In the genomic region with DNA sequence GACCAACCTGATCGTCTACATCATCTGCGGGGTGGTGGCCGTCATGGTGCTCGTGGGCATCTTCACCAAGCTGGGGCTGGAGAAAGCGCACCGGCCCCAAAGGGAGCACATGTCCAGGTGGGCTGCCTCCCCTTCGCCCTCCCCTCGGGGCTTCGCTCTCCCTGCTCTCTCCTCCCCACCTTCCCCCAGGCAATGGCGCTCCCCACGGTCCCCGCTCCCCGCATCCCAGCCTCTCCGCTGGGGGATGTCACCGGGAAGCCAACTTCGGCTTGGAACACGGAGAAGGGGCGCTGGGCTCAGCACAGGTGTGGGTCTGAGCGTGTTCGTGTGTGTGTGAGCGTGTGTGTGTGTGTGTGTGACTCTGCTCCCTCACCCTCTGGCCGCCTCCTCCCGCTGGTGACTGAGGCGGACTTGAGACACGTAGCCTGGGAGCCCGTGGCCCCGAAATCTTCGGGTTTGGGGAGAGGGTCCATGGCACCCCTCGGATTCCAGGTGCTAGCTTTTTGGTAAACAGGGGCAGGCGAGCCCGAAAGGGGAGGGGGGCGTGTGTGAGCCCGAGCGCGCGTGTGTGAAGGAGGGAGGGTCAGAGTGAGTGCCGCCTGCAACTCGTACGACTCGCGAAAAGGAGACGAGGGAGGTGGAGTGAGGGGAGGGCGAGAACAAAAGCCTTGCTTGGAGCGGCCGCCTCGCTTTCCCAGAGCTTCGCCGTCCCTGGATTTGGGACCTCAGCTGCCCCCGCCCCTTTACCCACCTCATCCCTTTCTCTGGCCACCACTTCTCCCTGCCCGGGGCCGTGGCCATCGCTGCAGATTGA, we compare ENCODE assay signal across 12 cellular contexts. TPM values are rescaled to one million over a fixed set of nuclear protein-coding genes. Genes with fewer than 3 reads are reported as not detected.
DNase-seq lines count a peak whose midpoint lies in the region; ATAC-seq and TF ChIP-seq lines count a peak whose summit lies in the region.
"Had no signal": no experiment of that assay in that cellular context is flagged by ENCODE, and none has a peak within 500 bp of the region (broad histone marks: within the 10 kb centered on the region; RNA-seq: fewer than 3 reads in every experiment).

No MANE protein-coding gene starts in this region.

- no peaks in the 10 kb centered on the region for H3K36me3 Mint-ChIP-seq in activated naive CD4-positive, alpha-beta T cell treated with anti-CD3 and anti-CD28 coated beads, Interleukin-2, amount 50 U/mL, for 24 hours
- H3K36me3 Mint-ChIP-seq in activated naive CD4-positive, alpha-beta T cell treated with anti-CD3 and anti-CD28 coated beads, Interleukin-2, amount 50 U/mL, for 72 hours: no peaks in the 10 kb centered on the region
- no peaks in the 10 kb centered on the region for H3K36me3 Mint-ChIP-seq in WTC11

- ATAC-seq in activated naive CD4-positive, alpha-beta T cell treated with anti-CD3 and anti-CD28 coated beads, Interleukin-2, amount 50 U/mL, for 72 hours: no peak
- ATAC-seq in WTC11 (peak; percentile 11), GM21390 (IDR thresholded peaks at IDR 0.05; ENCODE audit: unreplicated experiment) (no peak)
- no peak for ATAC-seq in stimulated activated naive CD8-positive, alpha-beta T cell treated with anti-CD3 and anti-CD28 coated beads, Interleukin-15, amount 100 ng/mL, for 72 hours
- ATAC-seq: body of pancreas had no signal

- peaks cover 39% of the 10 kb centered on the region for H3K27me3 ChIP-seq in iPS-20b (ENCODE audit: insufficient read depth, low read length)

- intact Hi-C loops in OCI-LY7 (cut with micrococcal nuclease; ENCODE audit: unreplicated experiment): no loop called here

- peaks cover 29% of the 10 kb centered on the region for H3K4me1 ChIP-seq in iPS-20b (ENCODE audit: insufficient read depth, low read length)
- no peaks in the 10 kb centered on the region for H3K4me1 ChIP-seq in OCI-LY7 (ENCODE audit: insufficient read depth, low read length, poor library complexity, severe bottlenecking)

- DNase-seq in activated naive CD4-positive, alpha-beta T cell treated with anti-CD3 and anti-CD28 coated beads, Interleukin-2, amount 50 U/mL, for 72 hours (ENCODE audit: low spot score in 2 of 2): no peak
- DNase-seq in WTC11 (ENCODE audit: low spot score) (peak; percentile 63), OCI-LY7 (ENCODE audit: low spot score) (no peak)
- DNase-seq in stimulated activated naive CD8-positive, alpha-beta T cell treated with anti-CD3 and anti-CD28 coated beads, Interleukin-15, amount 100 ng/mL, for 72 hours: no peak
- DNase-seq in activated CD4-positive, CD25-positive, alpha-beta regulatory T cell treated with anti-CD3 and anti-CD28 coated beads, Interleukin-2, amount 50 U/mL, for 72 hours: no peak
- DNase-seq: body of pancreas, NCI-H446 treated with DMSO at 0.1 percent for 48 hours, right lobe of liver had no signal

- TF ChIP-seq CTCF in WTC11 (IDR thresholded peaks at IDR 0.05): no peak
- TF ChIP-seq CTCF in OCI-LY7 (conservative IDR thresholded peaks at IDR 0.05; ENCODE audit: low read length): no peak

- POLR2A ChIA-PET in WTC11 (lab: Charles Lee): no interaction called here
- POLR2A ChIA-PET in OCI-LY7 (lab: Charles Lee): no interaction called here

- H3K27me3 Mint-ChIP-seq in activated naive CD4-positive, alpha-beta T cell treated with anti-CD3 and anti-CD28 coated beads, Interleukin-2, amount 50 U/mL, for 24 hours: peaks cover 36% of the 10 kb centered on the region
- H3K27me3 Mint-ChIP-seq in WTC11 (ENCODE audit: low read depth): peaks cover 14% of the 10 kb centered on the region
- H3K27me3 Mint-ChIP-seq in stimulated activated naive CD8-positive, alpha-beta T cell treated with anti-CD3 and anti-CD28 coated beads, Interleukin-15, amount 100 ng/mL, for 72 hours: peaks cover 91% of the 10 kb centered on the region

- H3K79me2 ChIP-seq in OCI-LY7 (ENCODE audit: insufficient read depth, low read depth, low read length): no peaks in the 10 kb centered on the region

- no peaks in the 10 kb centered on the region for H4K20me1 ChIP-seq in OCI-LY7 (ENCODE audit: insufficient read depth, low read length)

- H3K4me2 ChIP-seq in OCI-LY7 (ENCODE audit: low read length): no peak overlapping the region

- H3K9me2 ChIP-seq in OCI-LY7 (ENCODE audit: insufficient read depth, low read length): no peaks in the 10 kb centered on the region

- H3K4me3 ChIP-seq in iPS-20b (ENCODE audit: low read length): peak overlapping the region; percentile 91
- no peak overlapping the region for H3K4me3 ChIP-seq in OCI-LY7 (ENCODE audit: low read depth, low read length, poor library complexity, severe bottlenecking)
- H3K4me3 ChIP-seq: body of pancreas had no signal

- no peak overlapping the region for H2AFZ ChIP-seq in OCI-LY7 (ENCODE audit: low read length)

- no peaks in the 10 kb centered on the region for H3K9me3 Mint-ChIP-seq in activated naive CD4-positive, alpha-beta T cell treated with anti-CD3 and anti-CD28 coated beads, Interleukin-2, amount 50 U/mL, for 24 hours
- H3K9me3 Mint-ChIP-seq in activated naive CD4-positive, alpha-beta T cell treated with anti-CD3 and anti-CD28 coated beads, Interleukin-2, amount 50 U/mL, for 72 hours: no peaks in the 10 kb centered on the region
- H3K9me3 Mint-ChIP-seq in WTC11: no peaks in the 10 kb centered on the region
- no peaks in the 10 kb centered on the region for H3K9me3 Mint-ChIP-seq in stimulated activated naive CD8-positive, alpha-beta T cell treated with anti-CD3 and anti-CD28 coated beads, Interleukin-15, amount 100 ng/mL, for 72 hours

- H3K4me1 Mint-ChIP-seq in activated naive CD4-positive, alpha-beta T cell treated with anti-CD3 and anti-CD28 coated beads, Interleukin-2, amount 50 U/mL, for 24 hours: no peaks in the 10 kb centered on the region
- peaks cover 58% of the 10 kb centered on the region for H3K4me1 Mint-ChIP-seq in WTC11
- H3K4me1 Mint-ChIP-seq in stimulated activated naive CD8-positive, alpha-beta T cell treated with anti-CD3 and anti-CD28 coated beads, Interleukin-15, amount 100 ng/mL, for 72 hours: peaks cover 10% of the 10 kb centered on the region

- H3K36me3 ChIP-seq in iPS-20b (ENCODE audit: insufficient read depth, low read depth, low read length): peaks cover 6% of the 10 kb centered on the region; the same call in 1 of the 2 replicates
- H3K36me3 ChIP-seq in OCI-LY7 (ENCODE audit: insufficient read depth, low read length): no peaks in the 10 kb centered on the region
- H3K36me3 ChIP-seq: right lobe of liver had no signal

- H3K4me3 Mint-ChIP-seq in activated naive CD4-positive, alpha-beta T cell treated with anti-CD3 and anti-CD28 coated beads, Interleukin-2, amount 50 U/mL, for 24 hours: peak overlapping the region; percentile 33
- H3K4me3 Mint-ChIP-seq in WTC11: peak overlapping the region; percentile 89
- peak overlapping the region; percentile 29 to 54 for H3K4me3 Mint-ChIP-seq in stimulated activated naive CD8-positive, alpha-beta T cell treated with anti-CD3 and anti-CD28 coated beads, Interleukin-15, amount 100 ng/mL, for 72 hours

- BruUV-seq in OCI-LY7 (replicated peaks; lab: Mats Ljungman, UMichigan): no TSS peak

- H3K9me3 ChIP-seq in iPS-20b (ENCODE audit: insufficient read depth, low read depth, low read length) (no peaks in the 10 kb centered on the region), OCI-LY7 (ENCODE audit: low read length) (no peaks in the 10 kb centered on the region)
- H3K9me3 ChIP-seq: body of pancreas, right lobe of liver had no signal

- peak overlapping the region; percentile 84; the same call in 1 of the 2 replicates for H3K9ac ChIP-seq in iPS-20b (ENCODE audit: low read depth, low read length)

- CTCF ChIA-PET in WTC11 (lab: Charles Lee): interaction anchor here (0.7 to 1.6 kb wide), 5 partner anchors 12 to 284 kb away, joined by 3 to 4 read pairs (median 4); no protein-coding TSS in a partner anchor
- CTCF ChIA-PET in OCI-LY7 (lab: Charles Lee; ENCODE audit: unreplicated experiment): no interaction called here

- no peak overlapping the region for H3K27ac Mint-ChIP-seq in activated naive CD4-positive, alpha-beta T cell treated with anti-CD3 and anti-CD28 coated beads, Interleukin-2, amount 50 U/mL, for 24 hours
- H3K27ac Mint-ChIP-seq in activated naive CD4-positive, alpha-beta T cell treated with anti-CD3 and anti-CD28 coated beads, Interleukin-2, amount 50 U/mL, for 72 hours: no peak overlapping the region
- no peak overlapping the region for H3K27ac Mint-ChIP-seq in WTC11
- no peak overlapping the region for H3K27ac Mint-ChIP-seq in stimulated activated naive CD8-positive, alpha-beta T cell treated with anti-CD3 and anti-CD28 coated beads, Interleukin-15, amount 100 ng/mL, for 72 hours

- H3K27ac ChIP-seq in iPS-20b (ENCODE audit: low read length) (no peak overlapping the region), OCI-LY7 (ENCODE audit: low read depth, low read length, poor library complexity, severe bottlenecking) (no peak overlapping the region)
- H3K27ac ChIP-seq: body of pancreas, right lobe of liver, VCaP had no signal

TF ChIP-seq in WTC11, 78 proteins besides CTCF, POLR2A, EP300 and RAD21 (continues in another document):
- TF ChIP-seq PRRX2 (CRISPR knock-in tag; IDR thresholded peaks at IDR 0.05): no peak
- TF ChIP-seq, protein P1, sequence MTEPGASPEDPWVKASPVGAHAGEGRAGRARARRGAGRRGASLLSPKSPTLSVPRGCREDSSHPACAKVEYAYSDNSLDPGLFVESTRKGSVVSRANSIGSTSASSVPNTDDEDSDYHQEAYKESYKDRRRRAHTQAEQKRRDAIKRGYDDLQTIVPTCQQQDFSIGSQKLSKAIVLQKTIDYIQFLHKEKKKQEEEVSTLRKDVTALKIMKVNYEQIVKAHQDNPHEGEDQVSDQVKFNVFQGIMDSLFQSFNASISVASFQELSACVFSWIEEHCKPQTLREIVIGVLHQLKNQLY (CRISPR knock-in tag; IDR thresholded peaks at IDR 0.05): no peak
- TF ChIP-seq FOXP1 (CRISPR knock-in tag; IDR thresholded peaks at IDR 0.05; ENCODE audit: borderline replicate concordance): no peak
- TF ChIP-seq, protein P2, sequence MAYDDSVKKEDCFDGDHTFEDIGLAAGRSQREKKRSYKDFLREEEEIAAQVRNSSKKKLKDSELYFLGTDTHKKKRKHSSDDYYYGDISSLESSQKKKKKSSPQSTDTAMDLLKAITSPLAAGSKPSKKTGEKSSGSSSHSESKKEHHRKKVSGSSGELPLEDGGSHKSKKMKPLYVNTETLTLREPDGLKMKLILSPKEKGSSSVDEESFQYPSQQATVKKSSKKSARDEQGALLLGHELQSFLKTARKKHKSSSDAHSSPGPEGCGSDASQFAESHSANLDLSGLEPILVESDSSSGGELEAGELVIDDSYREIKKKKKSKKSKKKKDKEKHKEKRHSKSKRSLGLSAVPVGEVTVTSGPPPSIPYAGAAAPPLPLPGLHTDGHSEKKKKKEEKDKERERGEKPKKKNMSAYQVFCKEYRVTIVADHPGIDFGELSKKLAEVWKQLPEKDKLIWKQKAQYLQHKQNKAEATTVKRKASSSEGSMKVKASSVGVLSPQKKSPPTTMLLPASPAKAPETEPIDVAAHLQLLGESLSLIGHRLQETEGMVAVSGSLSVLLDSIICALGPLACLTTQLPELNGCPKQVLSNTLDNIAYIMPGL (CRISPR knock-in tag; IDR thresholded peaks at IDR 0.05): 0 out of 2 replicates have a peak, but pooled peaks have one; percentile 20
- no peak for TF ChIP-seq ZNF423 (CRISPR knock-in tag; IDR thresholded peaks at IDR 0.05)

RNA-seq across cellular contexts. Expression of a gene that starts 1.3 kb away (rescaled TPM):
- under 1 TPM; 0.06 to 0.07 TPM for total RNA-seq in activated naive CD4-positive, alpha-beta T cell treated with anti-CD3 and anti-CD28 coated beads, Interleukin-2, amount 50 U/mL, for 72 hours
- total RNA-seq in WTC11 (2021) (37.5 to 39.3 TPM (median 38.8 TPM) in 3 replicates), OCI-LY7 (2022) (not detected in 2 replicates)
- not detected in 2 replicates for total RNA-seq in OCI-LY7 (2014; rRNA removed; shearing (Covaris generic))

Comparison
In these comparisons a context has a peak if more than half of its experiments do, and no peak if none do; other contexts are left out.
1. H3K4me3 Mint-ChIP-seq: peak in every context shown above with its lines; median percentile 89 in WTC11; 42 in stimulated activated naive CD8-positive, alpha-beta T cell treated with anti-CD3 and anti-CD28 coated beads, Interleukin-15, amount 100 ng/mL, for 72 hours; 33 in activated naive CD4-positive, alpha-beta T cell treated with anti-CD3 and anti-CD28 coated beads, Interleukin-2, amount 50 U/mL, for 24 hours.
2. RNA of a gene that starts 1.3 kb away (total RNA-seq): 37.5 to 39.3 TPM in WTC11; 0.06 to 0.07 TPM in activated naive CD4-positive, alpha-beta T cell treated with anti-CD3 and anti-CD28 coated beads, Interleukin-2, amount 50 U/mL, for 72 hours and not detected in OCI-LY7; every median in the first group is over 10 times any median in the second.